1 cellular context compared by ENCODE assay signal in genomic region chr6:16205377-16206144, GRCh38.
TF ChIP-seq lines count a peak whose summit lies in the region.

No MANE protein-coding gene starts in this region.

TF ChIP-seq in GM23338, 12 proteins besides CTCF, POLR2A, EP300 and RAD21 (continued from another document):
- no peak for TF ChIP-seq STAT1 (IDR thresholded peaks at IDR 0.05; ENCODE audit: unreplicated experiment)
- TF ChIP-seq ZNF331 (CRISPR knock-in tag; IDR thresholded peaks at IDR 0.05; ENCODE audit: low read depth), result no peak
- TF ChIP-seq ETS1 (IDR thresholded peaks at IDR 0.05), result no peak
- TF ChIP-seq EZH2 (IDR thresholded peaks at IDR 0.05; ENCODE audit: low read depth, unreplicated experiment), result no peak
